24 cellular contexts compared by ENCODE assay signal in genomic region chr6:18025591-18025990, GRCh38.
"Had no signal": no experiment of that assay in that cellular context is flagged by ENCODE, and none has a peak within 500 bp of the region (broad histone marks: within the 10 kb centered on the region; RNA-seq: fewer than 3 reads in every experiment).

No MANE protein-coding gene starts in this region.

- H3K36me3 ChIP-seq: transverse colon, vagina had no signal

- H3K27me3 ChIP-seq: transverse colon, vagina had no signal

- H3K4me3 Mint-ChIP-seq: activated naive CD8-positive, alpha-beta T cell treated with anti-CD3 and anti-CD28 coated beads, Interleukin-2, amount 10 ng/mL, durations not matched to agents 7 days and 5 days; memory B cell; natural killer cell treated with Interleukin-12 subunit alpha and Interleukin-12 subunit beta and Interleukin-15 and Interleukin-18, amount 100 ng/mL, for 72 hours; stimulated activated naive B cell treated with anti-CD40 and anti-IgM and Interleukin-4, amounts not matched to agents 10 μg/mL and 1 μg/mL and 100 μg/mL, for 72 hours had no signal

- H3K4me2 ChIP-seq: smooth muscle cell had no signal

- H3K27me3 Mint-ChIP-seq: activated naive CD8-positive, alpha-beta T cell treated with anti-CD3 and anti-CD28 coated beads, Interleukin-2, amount 10 ng/mL, durations not matched to agents 7 days and 5 days; stimulated activated naive B cell treated with anti-CD40 and anti-IgM and Interleukin-4, amounts not matched to agents 10 μg/mL and 1 μg/mL and 100 μg/mL, for 72 hours had no signal

- H3K27ac Mint-ChIP-seq: activated naive CD8-positive, alpha-beta T cell treated with anti-CD3 and anti-CD28 coated beads, Interleukin-2, amount 10 ng/mL, durations not matched to agents 7 days and 5 days; memory B cell; natural killer cell treated with Interleukin-12 subunit alpha and Interleukin-12 subunit beta and Interleukin-15 and Interleukin-18, amount 100 ng/mL, for 72 hours; stimulated activated naive B cell treated with anti-CD40 and anti-IgM and Interleukin-4, amounts not matched to agents 10 μg/mL and 1 μg/mL and 100 μg/mL, for 72 hours had no signal

- H3K4me1 ChIP-seq: transverse colon had no signal

- ATAC-seq: left cardiac atrium; natural killer cell treated with Interleukin-12 subunit alpha and Interleukin-12 subunit beta and Interleukin-15 and Interleukin-18, amount 100 ng/mL, for 72 hours; sciatic nerve; stimulated activated naive B cell treated with anti-CD40 and anti-IgM and Interleukin-4, amounts not matched to agents 10 μg/mL and 1 μg/mL and 100 μg/mL, for 72 hours had no signal

- H3K4me3 ChIP-seq: coronary artery, smooth muscle cell, transverse colon, vagina had no signal

- H3K27ac ChIP-seq: coronary artery, transverse colon, vagina had no signal

- H3K4me1 Mint-ChIP-seq: activated naive CD8-positive, alpha-beta T cell treated with anti-CD3 and anti-CD28 coated beads, Interleukin-2, amount 10 ng/mL, durations not matched to agents 7 days and 5 days; memory B cell; stimulated activated naive B cell treated with anti-CD40 and anti-IgM and Interleukin-4, amounts not matched to agents 10 μg/mL and 1 μg/mL and 100 μg/mL, for 72 hours had no signal

- H3K9me3 ChIP-seq: transverse colon, vagina had no signal

- H3K36me3 Mint-ChIP-seq: activated naive CD8-positive, alpha-beta T cell treated with anti-CD3 and anti-CD28 coated beads, Interleukin-2, amount 10 ng/mL, durations not matched to agents 7 days and 5 days; memory B cell; natural killer cell treated with Interleukin-12 subunit alpha and Interleukin-12 subunit beta and Interleukin-15 and Interleukin-18, amount 100 ng/mL, for 72 hours; stimulated activated naive B cell treated with anti-CD40 and anti-IgM and Interleukin-4, amounts not matched to agents 10 μg/mL and 1 μg/mL and 100 μg/mL, for 72 hours had no signal

- H3K9me3 Mint-ChIP-seq: activated naive CD8-positive, alpha-beta T cell treated with anti-CD3 and anti-CD28 coated beads, Interleukin-2, amount 10 ng/mL, durations not matched to agents 7 days and 5 days; natural killer cell treated with Interleukin-12 subunit alpha and Interleukin-12 subunit beta and Interleukin-15 and Interleukin-18, amount 100 ng/mL, for 72 hours had no signal

- DNase-seq: activated CD4-positive, alpha-beta T cell treated with anti-CD3 and anti-CD28 coated beads for 1 hour; activated CD4-positive, alpha-beta T cell treated with anti-CD3 and anti-CD28 coated beads, Interleukin-2, amount 50 U/mL, for 48 hours; activated CD8-positive, alpha-beta memory T cell treated with anti-CD3 and anti-CD28 coated beads, Interleukin-2, amount 50 U/mL, for 48 hours; activated naive CD4-positive, alpha-beta T cell treated with Interleukin-2 at 50 U/mL for 16 hours; activated naive CD8-positive, alpha-beta T cell treated with anti-CD3 and anti-CD28 coated beads, Interleukin-2, amount 10 ng/mL, durations not matched to agents 7 days and 5 days; activated T-cell treated with anti-CD3 and anti-CD28 coated beads, Interleukin-2, amount 50 U/mL, for 48 hours; amniotic stem cell; cerebellar nuclear complex; erythroblast; foreskin melanocyte; glutamatergic neuron; hippocampal formation; left cardiac atrium; posterior cingulate gyrus; stimulated activated CD4-positive, alpha-beta T cell treated with anti-CD3 and anti-CD28 coated beads, Interleukin-15, amount 100 ng/mL, for 24 hours; stimulated activated naive B cell treated with anti-CD40 and anti-IgM and Interleukin-4, amounts not matched to agents 10 μg/mL and 1 μg/mL and 100 μg/mL, for 72 hours; T-helper 9 cell; transverse colon had no signal
